1 cellular context compared by ENCODE assay signal in genomic region chr11:95337972-95338429, GRCh38.
TF ChIP-seq lines count a peak whose summit lies in the region.

No MANE protein-coding gene starts in this region.

TF ChIP-seq in SK-N-SH, 30 proteins besides CTCF, POLR2A, EP300 and RAD21 (continued from another document):
- TF ChIP-seq ZBTB33 (IDR thresholded peaks at IDR 0.05; ENCODE audit: borderline replicate concordance, low read depth), result no peak
